1 cellular context compared by ENCODE assay signal in the genomic region with DNA sequence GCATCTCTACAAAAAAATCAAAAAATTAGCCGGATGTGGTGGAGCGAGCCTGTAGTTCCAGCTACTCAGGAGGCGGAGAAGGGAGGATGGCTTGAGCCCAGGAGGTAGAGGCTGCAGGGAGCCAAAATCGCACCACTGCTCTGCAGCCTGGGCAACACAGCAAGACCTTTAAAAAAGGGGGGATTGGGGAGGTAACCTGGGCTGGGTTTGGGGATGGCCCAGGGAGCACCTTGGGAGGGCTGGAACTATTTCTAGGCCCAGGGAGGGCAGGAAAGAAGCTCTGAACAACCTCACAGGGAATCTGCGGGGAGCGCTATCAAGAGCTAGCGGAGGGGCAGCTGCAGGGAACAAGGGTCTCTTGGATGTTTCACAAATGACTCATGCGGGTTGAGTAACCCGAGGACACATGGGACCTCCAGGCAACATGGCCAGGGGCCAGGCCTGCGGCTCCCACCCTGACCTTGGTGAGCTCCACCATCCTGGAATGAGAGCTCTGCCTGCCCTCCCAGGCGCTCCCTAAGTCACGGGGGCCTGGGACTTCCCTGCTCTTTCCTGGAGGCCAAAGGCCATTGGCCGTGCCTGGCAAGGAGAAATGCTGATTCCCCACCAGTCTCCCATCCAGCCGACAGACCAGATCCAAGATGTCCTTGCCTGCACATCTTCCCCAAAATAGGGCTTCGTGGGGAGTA.
TF ChIP-seq lines count a peak whose summit lies in the region.

No MANE protein-coding gene starts in this region.

TF ChIP-seq in SK-N-SH, 30 proteins besides CTCF, POLR2A, EP300 and RAD21 (continued from another document):
- TF ChIP-seq, protein P1, sequence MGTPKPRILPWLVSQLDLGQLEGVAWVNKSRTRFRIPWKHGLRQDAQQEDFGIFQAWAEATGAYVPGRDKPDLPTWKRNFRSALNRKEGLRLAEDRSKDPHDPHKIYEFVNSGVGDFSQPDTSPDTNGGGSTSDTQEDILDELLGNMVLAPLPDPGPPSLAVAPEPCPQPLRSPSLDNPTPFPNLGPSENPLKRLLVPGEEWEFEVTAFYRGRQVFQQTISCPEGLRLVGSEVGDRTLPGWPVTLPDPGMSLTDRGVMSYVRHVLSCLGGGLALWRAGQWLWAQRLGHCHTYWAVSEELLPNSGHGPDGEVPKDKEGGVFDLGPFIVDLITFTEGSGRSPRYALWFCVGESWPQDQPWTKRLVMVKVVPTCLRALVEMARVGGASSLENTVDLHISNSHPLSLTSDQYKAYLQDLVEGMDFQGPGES (IDR thresholded peaks at IDR 0.05; ENCODE audit: low read depth, low read length) = no peak
- TF ChIP-seq JUND (IDR thresholded peaks at IDR 0.05) (peak; percentile 55), NFIC (IDR thresholded peaks at IDR 0.05; ENCODE audit: borderline replicate concordance) (peak; percentile 69), GABPA (IDR thresholded peaks at IDR 0.05; ENCODE audit: low read depth) (no peak), SMC3 (IDR thresholded peaks at IDR 0.05; ENCODE audit: low read depth, low read length) (no peak), TEAD4 (IDR thresholded peaks at IDR 0.05; ENCODE audit: borderline replicate concordance, insufficient read depth) (peak; percentile 27; the same call in 1 of the 2 replicates), POLR2AphosphoS5 (IDR thresholded peaks at IDR 0.05; ENCODE audit: low read depth, low read length) (no peak), RXRA (IDR thresholded peaks at IDR 0.05; ENCODE audit: borderline replicate concordance, low read depth) (peak; percentile 6; the same call in 1 of the 2 replicates), GATA2 (CRISPR knock-in tag; IDR thresholded peaks at IDR 0.05) (no peak), RFX5 (IDR thresholded peaks at IDR 0.05; ENCODE audit: low read length) (no peak), CHD2 (IDR thresholded peaks at IDR 0.05; ENCODE audit: low read length, partially characterized antibody) (no peak), NRF1 (IDR thresholded peaks at IDR 0.05; ENCODE audit: low read depth, low read length) (no peak), MEF2A (IDR thresholded peaks at IDR 0.05; ENCODE audit: borderline replicate concordance, low read depth) (no peak), SIN3A (IDR thresholded peaks at IDR 0.05; ENCODE audit: borderline replicate concordance, low read depth, low read length) (no peak), TAF1 (IDR thresholded peaks at IDR 0.05; ENCODE audit: borderline replicate concordance, low read depth, low read length) (no peak), RCOR1 (IDR thresholded peaks at IDR 0.05; ENCODE audit: low read length) (no peak), ELF1 (IDR thresholded peaks at IDR 0.05) (no peak), FOSL2 (IDR thresholded peaks at IDR 0.05; ENCODE audit: borderline replicate concordance, low read depth) (peak; percentile 64), TCF12 (IDR thresholded peaks at IDR 0.05) (peak; percentile 52), FOXM1 (IDR thresholded peaks at IDR 0.05; ENCODE audit: low read depth) (no peak), MXI1 (IDR thresholded peaks at IDR 0.05; ENCODE audit: low read depth, low read length) (no peak), MAX (IDR thresholded peaks at IDR 0.05; ENCODE audit: low read depth) (peak; percentile 12; the same call in 1 of the 2 replicates)
- TF ChIP-seq, protein P2, sequence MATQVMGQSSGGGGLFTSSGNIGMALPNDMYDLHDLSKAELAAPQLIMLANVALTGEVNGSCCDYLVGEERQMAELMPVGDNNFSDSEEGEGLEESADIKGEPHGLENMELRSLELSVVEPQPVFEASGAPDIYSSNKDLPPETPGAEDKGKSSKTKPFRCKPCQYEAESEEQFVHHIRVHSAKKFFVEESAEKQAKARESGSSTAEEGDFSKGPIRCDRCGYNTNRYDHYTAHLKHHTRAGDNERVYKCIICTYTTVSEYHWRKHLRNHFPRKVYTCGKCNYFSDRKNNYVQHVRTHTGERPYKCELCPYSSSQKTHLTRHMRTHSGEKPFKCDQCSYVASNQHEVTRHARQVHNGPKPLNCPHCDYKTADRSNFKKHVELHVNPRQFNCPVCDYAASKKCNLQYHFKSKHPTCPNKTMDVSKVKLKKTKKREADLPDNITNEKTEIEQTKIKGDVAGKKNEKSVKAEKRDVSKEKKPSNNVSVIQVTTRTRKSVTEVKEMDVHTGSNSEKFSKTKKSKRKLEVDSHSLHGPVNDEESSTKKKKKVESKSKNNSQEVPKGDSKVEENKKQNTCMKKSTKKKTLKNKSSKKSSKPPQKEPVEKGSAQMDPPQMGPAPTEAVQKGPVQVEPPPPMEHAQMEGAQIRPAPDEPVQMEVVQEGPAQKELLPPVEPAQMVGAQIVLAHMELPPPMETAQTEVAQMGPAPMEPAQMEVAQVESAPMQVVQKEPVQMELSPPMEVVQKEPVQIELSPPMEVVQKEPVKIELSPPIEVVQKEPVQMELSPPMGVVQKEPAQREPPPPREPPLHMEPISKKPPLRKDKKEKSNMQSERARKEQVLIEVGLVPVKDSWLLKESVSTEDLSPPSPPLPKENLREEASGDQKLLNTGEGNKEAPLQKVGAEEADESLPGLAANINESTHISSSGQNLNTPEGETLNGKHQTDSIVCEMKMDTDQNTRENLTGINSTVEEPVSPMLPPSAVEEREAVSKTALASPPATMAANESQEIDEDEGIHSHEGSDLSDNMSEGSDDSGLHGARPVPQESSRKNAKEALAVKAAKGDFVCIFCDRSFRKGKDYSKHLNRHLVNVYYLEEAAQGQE (IDR thresholded peaks at IDR 0.05; ENCODE audit: low read depth, low read length) = no peak
- TF ChIP-seq, protein P3, sequence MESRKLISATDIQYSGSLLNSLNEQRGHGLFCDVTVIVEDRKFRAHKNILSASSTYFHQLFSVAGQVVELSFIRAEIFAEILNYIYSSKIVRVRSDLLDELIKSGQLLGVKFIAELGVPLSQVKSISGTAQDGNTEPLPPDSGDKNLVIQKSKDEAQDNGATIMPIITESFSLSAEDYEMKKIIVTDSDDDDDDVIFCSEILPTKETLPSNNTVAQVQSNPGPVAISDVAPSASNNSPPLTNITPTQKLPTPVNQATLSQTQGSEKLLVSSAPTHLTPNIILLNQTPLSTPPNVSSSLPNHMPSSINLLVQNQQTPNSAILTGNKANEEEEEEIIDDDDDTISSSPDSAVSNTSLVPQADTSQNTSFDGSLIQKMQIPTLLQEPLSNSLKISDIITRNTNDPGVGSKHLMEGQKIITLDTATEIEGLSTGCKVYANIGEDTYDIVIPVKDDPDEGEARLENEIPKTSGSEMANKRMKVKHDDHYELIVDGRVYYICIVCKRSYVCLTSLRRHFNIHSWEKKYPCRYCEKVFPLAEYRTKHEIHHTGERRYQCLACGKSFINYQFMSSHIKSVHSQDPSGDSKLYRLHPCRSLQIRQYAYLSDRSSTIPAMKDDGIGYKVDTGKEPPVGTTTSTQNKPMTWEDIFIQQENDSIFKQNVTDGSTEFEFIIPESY (IDR thresholded peaks at IDR 0.05; ENCODE audit: borderline replicate concordance, low read depth) = 0 out of 2 replicates have a peak, but pooled peaks have one; percentile 35
- TF ChIP-seq, protein P4, sequence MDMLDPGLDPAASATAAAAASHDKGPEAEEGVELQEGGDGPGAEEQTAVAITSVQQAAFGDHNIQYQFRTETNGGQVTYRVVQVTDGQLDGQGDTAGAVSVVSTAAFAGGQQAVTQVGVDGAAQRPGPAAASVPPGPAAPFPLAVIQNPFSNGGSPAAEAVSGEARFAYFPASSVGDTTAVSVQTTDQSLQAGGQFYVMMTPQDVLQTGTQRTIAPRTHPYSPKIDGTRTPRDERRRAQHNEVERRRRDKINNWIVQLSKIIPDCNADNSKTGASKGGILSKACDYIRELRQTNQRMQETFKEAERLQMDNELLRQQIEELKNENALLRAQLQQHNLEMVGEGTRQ (IDR thresholded peaks at IDR 0.05; ENCODE audit: borderline replicate concordance, low read depth, low read length) = no peak
- TF ChIP-seq, protein P5, sequence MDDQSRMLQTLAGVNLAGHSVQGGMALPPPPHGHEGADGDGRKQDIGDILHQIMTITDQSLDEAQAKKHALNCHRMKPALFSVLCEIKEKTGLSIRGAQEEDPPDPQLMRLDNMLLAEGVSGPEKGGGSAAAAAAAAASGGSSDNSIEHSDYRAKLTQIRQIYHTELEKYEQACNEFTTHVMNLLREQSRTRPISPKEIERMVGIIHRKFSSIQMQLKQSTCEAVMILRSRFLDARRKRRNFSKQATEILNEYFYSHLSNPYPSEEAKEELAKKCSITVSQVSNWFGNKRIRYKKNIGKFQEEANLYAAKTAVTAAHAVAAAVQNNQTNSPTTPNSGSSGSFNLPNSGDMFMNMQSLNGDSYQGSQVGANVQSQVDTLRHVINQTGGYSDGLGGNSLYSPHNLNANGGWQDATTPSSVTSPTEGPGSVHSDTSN (IDR thresholded peaks at IDR 0.05) = 0 out of 2 replicates have a peak, but pooled peaks have one; percentile 11
